ENCODE assay signal across 18 cellular contexts in the genomic region with DNA sequence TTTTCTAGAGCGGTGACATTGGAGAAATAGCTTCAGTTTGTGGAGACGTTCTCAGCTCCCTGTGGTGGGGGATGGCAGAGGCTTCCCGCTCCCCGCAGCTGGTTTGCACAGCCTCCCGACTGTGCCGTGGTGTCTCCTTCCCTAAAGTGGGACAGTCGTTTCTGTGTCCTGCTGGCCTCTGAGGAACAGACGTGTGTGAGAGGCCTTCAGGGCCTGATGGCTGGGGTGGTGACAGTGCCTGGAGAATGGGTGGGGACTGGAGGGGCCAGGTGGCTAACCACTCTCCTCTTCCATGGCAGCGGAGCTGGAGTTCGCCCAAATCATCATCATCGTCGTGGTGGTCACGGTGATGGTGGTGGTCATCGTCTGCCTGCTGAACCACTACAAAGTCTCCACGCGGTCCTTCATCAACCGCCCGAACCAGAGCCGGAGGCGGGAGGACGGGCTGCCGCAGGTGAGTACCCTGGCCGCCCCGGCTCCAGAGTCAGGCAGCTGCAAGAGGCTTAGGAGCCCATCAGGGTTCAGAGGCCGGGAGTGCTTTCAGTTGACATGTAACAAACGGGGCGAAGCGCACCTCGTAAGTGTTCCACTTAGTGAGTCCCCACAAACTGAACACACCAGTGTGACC.
"Had no signal": no experiment of that assay in that cellular context is flagged by ENCODE, and none has a peak within 500 bp of the region (broad histone marks: within the 10 kb centered on the region; RNA-seq: fewer than 3 reads in every experiment).

No MANE protein-coding gene starts in this region.

- DNase-seq: activated CD4-positive, alpha-beta T cell treated with anti-CD3 and anti-CD28 coated beads for 1 hour; activated CD8-positive, alpha-beta memory T cell treated with anti-CD3 and anti-CD28 coated beads for 24 hours; activated gamma-delta T cell treated with Interleukin-2 at 50 U/mL for 16 hours; effector memory CD8-positive, alpha-beta T cell; immature natural killer cell; kidney glomerular epithelial cell; lower lobe of right lung; naive thymus-derived CD8-positive, alpha-beta T cell; stimulated activated CD8-positive, alpha-beta memory T cell treated with anti-CD3 and anti-CD28 coated beads, Interleukin-4, amount 100 ng/mL, for 48 hours; stimulated activated naive CD4-positive, alpha-beta T cell; WERI-Rb-1 had no signal

- H3K4me1 ChIP-seq: lower lobe of right lung, parathyroid adenoma had no signal

- H3K27ac Mint-ChIP-seq: activated T-helper 1 cell treated with anti-CD3 and anti-CD28 coated beads, Interleukin-12 subunit alpha, Interleukin-12 subunit beta, Interleukin-2, Interleukin-4 antibody, amounts not matched to agents 30 ng/mL and 10 ng/mL and 1 ng/mL, durations not matched to agents 14 hours and 24 hours and 36 hours; effector memory CD8-positive, alpha-beta T cell; immature natural killer cell; T-helper 1 cell treated with Interleukin-12 subunit alpha and Interleukin-12 subunit beta and Interleukin-4 antibody, amounts not matched to agents 30 μg/mL and 1 μg/mL, for 36 hours had no signal

- H3K27ac ChIP-seq: adrenal gland, lower lobe of right lung, parathyroid adenoma, tibial nerve, WERI-Rb-1 had no signal

- H3K9me3 Mint-ChIP-seq: activated naive CD4-positive, alpha-beta T cell treated with anti-CD3 and anti-CD28 coated beads, Interleukin-2, amount 50 U/mL, for 72 hours; activated T-helper 1 cell treated with anti-CD3 and anti-CD28 coated beads, Interleukin-12 subunit alpha, Interleukin-12 subunit beta, Interleukin-2, Interleukin-4 antibody, amounts not matched to agents 30 ng/mL and 10 ng/mL and 1 ng/mL, durations not matched to agents 14 hours and 24 hours and 36 hours; dendritic cell treated with granulocyte-macrophage colony-stimulating factor and Interleukin-4, amounts not matched to agents 40 ng/mL and 50 ng/mL, for 4 days; effector memory CD8-positive, alpha-beta T cell; immature natural killer cell; naive thymus-derived CD8-positive, alpha-beta T cell; T-helper 1 cell treated with Interleukin-12 subunit alpha and Interleukin-12 subunit beta and Interleukin-4 antibody, amounts not matched to agents 30 μg/mL and 1 μg/mL, for 36 hours had no signal

- H3K4me3 Mint-ChIP-seq: activated T-helper 1 cell treated with anti-CD3 and anti-CD28 coated beads, Interleukin-12 subunit alpha, Interleukin-12 subunit beta, Interleukin-2, Interleukin-4 antibody, amounts not matched to agents 30 ng/mL and 10 ng/mL and 1 ng/mL, durations not matched to agents 14 hours and 24 hours and 36 hours; dendritic cell treated with granulocyte-macrophage colony-stimulating factor and Interleukin-4, amounts not matched to agents 40 ng/mL and 50 ng/mL, for 4 days; effector memory CD8-positive, alpha-beta T cell; immature natural killer cell; naive thymus-derived CD8-positive, alpha-beta T cell; T-helper 1 cell treated with Interleukin-12 subunit alpha and Interleukin-12 subunit beta and Interleukin-4 antibody, amounts not matched to agents 30 μg/mL and 1 μg/mL, for 36 hours had no signal

- H3K27me3 ChIP-seq: adrenal gland, tibial nerve had no signal

- H3K36me3 ChIP-seq: lower lobe of right lung, tibial nerve, WERI-Rb-1 had no signal

- ATAC-seq: activated naive CD4-positive, alpha-beta T cell treated with anti-CD3 and anti-CD28 coated beads, Interleukin-2, amount 50 U/mL, for 72 hours; effector memory CD8-positive, alpha-beta T cell; lower lobe of right lung; naive thymus-derived CD8-positive, alpha-beta T cell had no signal

- H3K27me3 Mint-ChIP-seq: dendritic cell treated with granulocyte-macrophage colony-stimulating factor and Interleukin-4, amounts not matched to agents 40 ng/mL and 50 ng/mL, for 4 days; naive thymus-derived CD8-positive, alpha-beta T cell had no signal

- H3K4me3 ChIP-seq: adrenal gland, lower lobe of right lung, tibial nerve had no signal

- H3K9me3 ChIP-seq: adrenal gland, lower lobe of right lung, tibial nerve had no signal

- H3K36me3 Mint-ChIP-seq: activated naive CD4-positive, alpha-beta T cell treated with anti-CD3 and anti-CD28 coated beads, Interleukin-2, amount 50 U/mL, for 72 hours had no signal
